Comparison of ENCODE assay signal across 8 cellular contexts in genomic region chr17:7233701-7234099, GRCh38. TPM values are rescaled to one million over a fixed set of nuclear protein-coding genes. Genes with fewer than 3 reads are reported as not detected.
DNase-seq lines count a peak whose midpoint lies in the region; ATAC-seq and TF ChIP-seq lines count a peak whose summit lies in the region.

No MANE protein-coding gene starts in this region.

- TF ChIP-seq EP300 in neural cell (conservative IDR thresholded peaks at IDR 0.05; ENCODE audit: poor library complexity, severe bottlenecking), result no peak

- H3K27ac ChIP-seq in neural cell (ENCODE audit: low read length), result peak overlapping the region; percentile 88

- H3K9me2 ChIP-seq in neural cell (ENCODE audit: insufficient read depth, low read length), result no peaks in the 10 kb centered on the region

- H2AFZ ChIP-seq in neural cell (ENCODE audit: low read depth, low read length), result no peak overlapping the region

- H3K4me2 ChIP-seq in neural cell (ENCODE audit: low read length), result peak overlapping the region; percentile 83

- H3K9ac ChIP-seq in ES-I3 (ENCODE audit: low read depth, low read length) (peak overlapping the region; percentile 98), endocrine pancreas (ENCODE audit: control insufficient read depth, insufficient read depth, low read length) (peak overlapping the region; percentile 87), neural cell (ENCODE audit: low read length) (peak overlapping the region; percentile 85)

- peaks cover 5% of the 10 kb centered on the region for H4K20me1 ChIP-seq in neural cell (ENCODE audit: insufficient read depth)

- H3K36me3 ChIP-seq in ES-I3 (ENCODE audit: insufficient read depth, low read length), result peaks cover 15% of the 10 kb centered on the region
- H3K36me3 ChIP-seq in endocrine pancreas (ENCODE audit: control insufficient read depth, insufficient read depth, low read length), result peaks cover 5% of the 10 kb centered on the region
- H3K36me3 ChIP-seq in neural cell (ENCODE audit: insufficient read depth, low read length), result no peaks in the 10 kb centered on the region

- peaks cover 10% of the 10 kb centered on the region for H3K4me1 ChIP-seq in ES-I3 (ENCODE audit: insufficient read depth, low read length)
- H3K4me1 ChIP-seq in endocrine pancreas (ENCODE audit: control insufficient read depth, insufficient read depth, low read length), result no peaks in the 10 kb centered on the region

- H3K4me3 ChIP-seq in endocrine pancreas (ENCODE audit: control insufficient read depth, insufficient read depth, low read length) (peak overlapping the region; percentile 89), neural cell (ENCODE audit: low read length) (peak overlapping the region; percentile 81)

- peak; percentile 34 for DNase-seq in NOMO-1 treated with dmso at 0.1 percent for 144 hours (lab: John Stamatoyannopoulos, UW; ENCODE audit: unreplicated experiment)
- no peak for DNase-seq in KG1 (lab: John Stamatoyannopoulos, UW)
- no peak for DNase-seq in dermis blood vessel endothelial cell
- DNase-seq in stimulated activated CD4-positive, alpha-beta T cell treated with anti-CD3 and anti-CD28 coated beads, Interleukin-12 subunit alpha, Interleukin-12 subunit beta, amount 100 ng/mL, for 4 hours, result no peak

- ATAC-seq in HG03025 (IDR thresholded peaks at IDR 0.05; ENCODE audit: low FRiP score, unreplicated experiment), result no peak

- H3K27me3 ChIP-seq in endocrine pancreas (ENCODE audit: control insufficient read depth, insufficient read depth, low read length), result no peaks in the 10 kb centered on the region
- no peaks in the 10 kb centered on the region for H3K27me3 ChIP-seq in neural cell (ENCODE audit: insufficient read depth, low read depth, low read length)

- peaks cover 3% of the 10 kb centered on the region for H3F3A ChIP-seq in neural cell (ENCODE audit: insufficient read depth, low read length, poor library complexity, severe bottlenecking)

- peaks cover 78% of the 10 kb centered on the region for H3K79me2 ChIP-seq in neural cell (replicated peaks; ENCODE audit: insufficient read depth, low read length)

- TF ChIP-seq RAD21 in neural cell (conservative IDR thresholded peaks at IDR 0.05), result no peak

- H3K9me3 ChIP-seq in ES-I3 (ENCODE audit: control insufficient read depth, insufficient read depth, low read length) (no peaks in the 10 kb centered on the region), endocrine pancreas (ENCODE audit: control insufficient read depth, low read length) (no peaks in the 10 kb centered on the region), neural cell (ENCODE audit: low read length) (no peaks in the 10 kb centered on the region)

- TF ChIP-seq CTCF in neural cell (IDR thresholded peaks at IDR 0.05; ENCODE audit: poor library complexity, severe bottlenecking), result no peak

TF ChIP-seq in neural cell, 6 proteins besides CTCF, POLR2A, EP300 and RAD21:
- TF ChIP-seq REST (IDR thresholded peaks at IDR 0.05; ENCODE audit: borderline replicate concordance) (no peak), EZH2 (IDR thresholded peaks at IDR 0.05; ENCODE audit: borderline replicate concordance, insufficient read depth, low read length, poor library complexity, severe bottlenecking) (no peak), SMC3 (conservative IDR thresholded peaks at IDR 0.05; ENCODE audit: poor library complexity) (no peak), TAF1 (IDR thresholded peaks at IDR 0.05; ENCODE audit: low read depth) (no peak), POLR2AphosphoS5 (IDR thresholded peaks at IDR 0.05) (no peak), MXI1 (conservative IDR thresholded peaks at IDR 0.05; ENCODE audit: poor library complexity, severe bottlenecking) (no peak)

RNA-seq across cellular contexts. Expression of gene DVL2, which starts 0.6 kb away (rescaled TPM):
- 41.1 and 59.2 TPM in 2 replicates for polyA plus RNA-seq in neural cell
- polyA minus RNA-seq in neural cell, result 84.3 and 92.8 TPM in 2 replicates
- total RNA-seq in dermis blood vessel endothelial cell, result 32.8 and 45.7 TPM in 2 replicates

RNA-seq across cellular contexts. Expression of gene PHF23, which starts 5.6 kb away (rescaled TPM):
- polyA plus RNA-seq in neural cell, result 55.7 and 60.3 TPM in 2 replicates
- 53.1 and 54.8 TPM in 2 replicates for polyA minus RNA-seq in neural cell
- 41.4 and 42.8 TPM in 2 replicates for total RNA-seq in dermis blood vessel endothelial cell

RNA-seq across cellular contexts. Expression of gene GABARAP, which starts 8.5 kb away (rescaled TPM):
- polyA plus RNA-seq in neural cell, result 384 and 512 TPM in 2 replicates
- polyA minus RNA-seq in neural cell, result 280 and 287 TPM in 2 replicates
- 148 and 196 TPM in 2 replicates for total RNA-seq in dermis blood vessel endothelial cell

RNA-seq across cellular contexts. Expression of gene ACADVL, which starts 14.0 kb away (rescaled TPM):
- polyA plus RNA-seq in neural cell, result 397 and 483 TPM in 2 replicates
- polyA minus RNA-seq in neural cell, result 81.0 and 90.6 TPM in 2 replicates
- 196 and 385 TPM in 2 replicates for total RNA-seq in dermis blood vessel endothelial cell

RNA-seq across cellular contexts. Expression of gene DLG4, which starts 14.1 kb away (rescaled TPM):
- 126 and 145 TPM in 2 replicates for polyA plus RNA-seq in neural cell
- polyA minus RNA-seq in neural cell, result 124 and 136 TPM in 2 replicates
- 13.4 and 21.5 TPM in 2 replicates for total RNA-seq in dermis blood vessel endothelial cell
